In the genomic region with DNA sequence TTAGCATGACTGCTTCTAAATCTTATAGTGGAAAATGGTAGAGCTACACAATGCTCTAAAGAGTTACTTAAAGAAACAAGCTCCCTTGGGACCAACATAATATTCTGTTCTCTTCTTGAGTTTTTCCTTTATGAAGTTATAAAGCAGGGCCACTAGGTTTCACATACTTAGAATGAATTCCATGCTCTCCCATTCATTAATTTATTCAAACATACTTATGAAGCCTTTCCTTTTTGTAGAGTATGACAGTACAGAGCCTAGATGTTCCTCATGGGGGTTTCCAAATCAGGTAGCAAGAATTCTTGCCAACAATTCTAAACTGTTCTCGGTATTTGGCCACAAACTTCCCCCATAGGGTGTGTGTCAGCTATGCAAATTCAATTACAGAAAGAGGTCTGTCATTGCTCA, we compare ENCODE assay signal across 15 cellular contexts. TPM values are rescaled to one million over a fixed set of nuclear protein-coding genes. Genes with fewer than 3 reads are reported as not detected.
A peak's percentile ranks its signal among the peaks of the same experiment; 100 is the strongest.
DNase-seq lines count a peak whose midpoint lies in the region; ATAC-seq, FAIRE-seq and TF ChIP-seq lines count a peak whose summit lies in the region.
"Had no signal": no experiment of that assay in that cellular context is flagged by ENCODE, and none has a peak within 500 bp of the region (broad histone marks: within the 10 kb centered on the region; RNA-seq: fewer than 3 reads in every experiment).

No MANE protein-coding gene starts in this region.

- H3K27me3 ChIP-seq in testis (no peaks in the 10 kb centered on the region), right atrium auricular region (no peaks in the 10 kb centered on the region), thyroid gland (no peaks in the 10 kb centered on the region)

- peak; percentile 74 for FAIRE-seq in GM18507 (lab: Jason Lieb, UNC)
- no peak for FAIRE-seq in HTR-8/SVneo (lab: Jason Lieb, UNC)

- no peak for TF ChIP-seq POLR2A in testis (IDR thresholded peaks at IDR 0.05)
- TF ChIP-seq POLR2A in thyroid gland (IDR thresholded peaks at IDR 0.05), result no peak

- H3K4me1 ChIP-seq in testis (peaks cover 6% of the 10 kb centered on the region), right atrium auricular region (no peaks in the 10 kb centered on the region), thyroid gland (no peaks in the 10 kb centered on the region)

- H3K4me3 ChIP-seq in testis (no peak overlapping the region), right atrium auricular region (no peak overlapping the region), thyroid gland (replicated peaks in 1 of 3) (no peak overlapping the region)

- H3K36me3 ChIP-seq in testis (ENCODE audit: low read depth, missing control alignments), result no peaks in the 10 kb centered on the region
- no peaks in the 10 kb centered on the region for H3K36me3 ChIP-seq in right atrium auricular region
- no peaks in the 10 kb centered on the region for H3K36me3 ChIP-seq in thyroid gland

- DNase-seq in GM18507 (ENCODE audit: extremely low spot score, insufficient read length, low read depth), result no peak
- DNase-seq in NAMALWA (ENCODE audit: low spot score), result peak; percentile 30
- DNase-seq in testis, result no peak
- no peak for DNase-seq in HTR-8/SVneo (ENCODE audit: insufficient read length, low spot score)
- no peak for DNase-seq in right atrium auricular region (ENCODE audit: low spot score)
- DNase-seq in thyroid gland, result no peak
- DNase-seq: activated effector memory CD4-positive, alpha-beta T cell treated with Interleukin-2 at 50 U/mL for 16 hours; CD4-positive, alpha-beta memory T cell; naive thymus-derived CD8-positive, alpha-beta T cell; stimulated activated CD4-positive, alpha-beta T cell treated with anti-CD3 and anti-CD28 coated beads, Interleukin-4, amount 100 ng/mL, for 1 hour had no signal

- ATAC-seq in GM19463 (IDR thresholded peaks at IDR 0.05; ENCODE audit: unreplicated experiment), result peak; percentile 100
- peak; percentile 100 for ATAC-seq in HG02981 (IDR thresholded peaks at IDR 0.05; ENCODE audit: unreplicated experiment)
- ATAC-seq: naive thymus-derived CD8-positive, alpha-beta T cell had no signal

- intact Hi-C loops in testis (cut with DNase I; ENCODE audit: low total_unique reads), result no loop called here
- intact Hi-C loops in thyroid gland (cut with DNase I), result no loop called here

- no peaks in the 10 kb centered on the region for H3K9me3 ChIP-seq in testis
- H3K9me3 ChIP-seq in right atrium auricular region, result no peaks in the 10 kb centered on the region
- H3K9me3 ChIP-seq in thyroid gland, result no peaks in the 10 kb centered on the region

- WGBS in testis, 2 donors, result 56 to 77% methylated on average over 1 of the region's 1 CpG
- 58 to 69% methylated on average over 1 of the region's 1 CpG for WGBS in thyroid gland, 2 donors

- H3K27ac ChIP-seq in testis (no peak overlapping the region), right atrium auricular region (no peak overlapping the region), thyroid gland (no peak overlapping the region)

- TF ChIP-seq CTCF in testis (IDR thresholded peaks at IDR 0.05) (no peak), right atrium auricular region (IDR thresholded peaks at IDR 0.05) (no peak), thyroid gland (IDR thresholded peaks at IDR 0.05) (no peak)

RNA-seq across cellular contexts. Expression of a gene that starts 20.6 kb away (rescaled TPM):
- not detected for total RNA-seq in testis
- polyA plus RNA-seq in testis (ENCODE audit: insufficient read depth, low read depth, low replicate concordance), result not detected
- under 1 TPM in 1 of 2 donors, not detected in 1; 0.52 TPM for total RNA-seq in right atrium auricular region
- not detected for total RNA-seq in thyroid gland
- total RNA-seq: CD4-positive, alpha-beta memory T cell; naive thymus-derived CD8-positive, alpha-beta T cell; NCI-H460; T-helper 2 cell treated with Interferon-gamma antibody and Interleukin-4, amounts not matched to agents 100 ng/mL and 5 ng/mL, for 36 hours had no signal
- polyA plus RNA-seq: CD4-positive, alpha-beta memory T cell; naive thymus-derived CD8-positive, alpha-beta T cell; urinary bladder had no signal

RNA-seq across cellular contexts. Expression of a gene that starts 30.1 kb away (rescaled TPM):
- total RNA-seq in testis, result 1 to 10 TPM; 3.9 TPM
- polyA plus RNA-seq in testis (ENCODE audit: insufficient read depth, low read depth, low replicate concordance), result 3.6 TPM
- 1 to 10 TPM; 4.9 to 6.6 TPM for total RNA-seq in right atrium auricular region
- 10 to 100 TPM; 12.6 to 23.8 (median 14.4) TPM for total RNA-seq in thyroid gland
- total RNA-seq: CD4-positive, alpha-beta memory T cell had no signal
- polyA plus RNA-seq: CD4-positive, alpha-beta memory T cell; naive thymus-derived CD8-positive, alpha-beta T cell had no signal
